7 cellular contexts compared by ENCODE assay signal in the genomic region with DNA sequence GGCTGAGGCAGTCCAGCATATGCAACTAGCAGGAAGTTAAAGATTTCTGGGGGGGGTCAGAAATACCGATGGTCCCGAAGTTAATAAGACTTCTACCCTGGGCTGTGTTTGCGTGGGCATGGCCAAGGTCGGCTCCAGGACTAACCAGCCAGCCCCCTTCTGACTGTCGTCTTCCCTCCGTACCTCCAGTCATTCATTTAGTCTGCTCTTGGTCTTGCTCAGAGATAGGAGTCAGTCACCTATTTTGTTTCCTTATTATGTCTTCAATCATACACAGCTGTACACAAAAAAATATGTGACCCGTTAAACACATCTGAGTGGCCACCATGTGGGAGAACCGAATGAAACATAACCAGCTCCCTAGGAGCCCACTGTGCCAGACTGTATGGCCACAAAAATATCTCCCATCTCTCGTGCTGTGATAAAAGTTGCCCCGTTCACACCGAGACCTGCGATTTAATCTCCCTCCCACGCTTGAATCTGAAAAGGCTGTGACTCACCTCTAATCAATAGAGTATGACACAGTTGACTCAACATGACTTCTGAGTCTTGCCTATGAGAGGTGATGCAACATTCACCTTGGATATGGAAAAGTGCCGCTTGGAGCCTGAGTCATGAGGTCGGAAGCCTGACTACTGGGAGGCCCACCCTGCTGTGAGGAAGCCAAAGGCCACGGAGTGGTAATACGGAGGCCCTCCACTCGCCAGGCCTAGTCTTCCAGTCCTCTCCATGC. TPM values are rescaled to one million over a fixed set of nuclear protein-coding genes. Genes with fewer than 3 reads are reported as not detected.
"Had no signal": no experiment of that assay in that cellular context is flagged by ENCODE, and none has a peak within 500 bp of the region (broad histone marks: within the 10 kb centered on the region; RNA-seq: fewer than 3 reads in every experiment).

No MANE protein-coding gene starts in this region.

RNA-seq across cellular contexts. Expression of a gene that starts 2.8 kb away (rescaled TPM):
- total RNA-seq: MCF 10A, NCI-H460, OCI-LY7, Peyer's patch, Right ventricle myocardium superior, RPMI7951, SJSA1 had no signal

RNA-seq across cellular contexts. Expression of a gene that starts 30.5 kb away (rescaled TPM):
- total RNA-seq: MCF 10A, NCI-H460, OCI-LY7, Peyer's patch, Right ventricle myocardium superior, RPMI7951, SJSA1 had no signal
